1 cellular context compared by ENCODE assay signal in the genomic region with DNA sequence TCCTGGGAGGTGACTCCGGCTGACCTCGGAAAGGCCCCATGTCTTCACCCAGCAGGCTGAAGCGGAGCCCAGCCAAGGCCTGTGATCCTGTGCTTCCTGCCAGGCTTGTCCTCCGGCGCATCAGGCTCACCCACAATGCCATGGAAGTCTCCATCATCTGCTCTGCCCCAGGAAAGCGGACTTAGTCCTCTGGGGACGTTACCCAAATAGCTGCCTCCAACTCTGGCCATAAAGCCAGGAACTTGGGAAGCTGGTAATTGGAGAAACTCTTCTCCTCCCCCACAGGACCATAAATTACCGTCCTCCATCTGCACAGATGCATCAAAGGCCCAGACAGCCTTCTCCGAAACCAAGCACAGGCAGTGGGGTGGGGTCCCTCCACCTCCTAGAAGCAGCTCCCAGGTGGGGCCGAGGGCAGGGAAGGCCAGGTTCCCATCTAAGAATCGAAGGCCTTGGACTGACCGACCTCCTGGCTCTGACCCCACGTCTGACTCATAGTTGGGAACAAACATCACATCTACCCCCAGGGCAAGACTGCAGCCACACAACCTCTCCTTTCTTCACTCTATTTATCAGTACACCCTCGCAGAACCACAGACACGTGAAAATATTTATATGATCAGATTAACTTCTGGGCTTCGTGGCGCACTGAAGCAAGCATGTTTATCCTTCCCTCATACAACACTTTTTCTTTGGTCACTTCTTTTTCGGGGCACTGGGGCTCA.
TF ChIP-seq lines count a peak whose summit lies in the region.

No MANE protein-coding gene starts in this region.

TF ChIP-seq in HEK293, 187 proteins besides CTCF, POLR2A, EP300 and RAD21 (continued from another document and continues in another):
- TF ChIP-seq ZNF148 (tag by site-specific recombination; IDR thresholded peaks at IDR 0.05; ENCODE audit: borderline replicate concordance) (no peak), SP7 (tag by site-specific recombination; IDR thresholded peaks at IDR 0.05) (peak; percentile 56; the same call in 1 of the 2 replicates), MYNN (tag by site-specific recombination; IDR thresholded peaks at IDR 0.05; ENCODE audit: borderline replicate concordance) (no peak), ZNF548 (tag by site-specific recombination; IDR thresholded peaks at IDR 0.05) (no peak), ZBTB6 (tag by site-specific recombination; IDR thresholded peaks at IDR 0.05) (peak; percentile 93), KLF1 (tag by site-specific recombination; IDR thresholded peaks at IDR 0.05) (no peak), ZNF830 (tag by site-specific recombination; IDR thresholded peaks at IDR 0.05; ENCODE audit: low read depth) (no peak), ZIC2 (tag by site-specific recombination; IDR thresholded peaks at IDR 0.05) (no peak; the same call in 1 of the 2 replicates), ZNF362 (tag by site-specific recombination; IDR thresholded peaks at IDR 0.05) (no peak), ZBTB20 (tag by site-specific recombination; IDR thresholded peaks at IDR 0.05) (no peak), ZNF510 (tag by site-specific recombination; IDR thresholded peaks at IDR 0.05; ENCODE audit: insufficient replicate concordance) (no peak), ZFHX2 (tag by site-specific recombination; conservative IDR thresholded peaks at IDR 0.05) (peak; percentile 80), ZNF785 (tag by site-specific recombination; IDR thresholded peaks at IDR 0.05) (no peak), ZNF214 (tag by site-specific recombination; IDR thresholded peaks at IDR 0.05; ENCODE audit: borderline replicate concordance) (no peak), SETDB1 (IDR thresholded peaks at IDR 0.05; ENCODE audit: insufficient read length, low read length) (no peak), KLF16 (tag by site-specific recombination; IDR thresholded peaks at IDR 0.05) (no peak), ZNF133 (tag by site-specific recombination; IDR thresholded peaks at IDR 0.05) (no peak), EGR2 (tag by site-specific recombination; IDR thresholded peaks at IDR 0.05; ENCODE audit: low read depth) (peak; percentile 59), ZNF629 (tag by site-specific recombination; IDR thresholded peaks at IDR 0.05) (peak; percentile 59), YY2 (tag by site-specific recombination; IDR thresholded peaks at IDR 0.05) (no peak), ZBTB7A (tag by site-specific recombination; IDR thresholded peaks at IDR 0.05; ENCODE audit: low read depth) (no peak), ZNF501 (tag by site-specific recombination; IDR thresholded peaks at IDR 0.05) (no peak), ZNF174 (tag by site-specific recombination; IDR thresholded peaks at IDR 0.05) (no peak), ZNF624 (tag by site-specific recombination; IDR thresholded peaks at IDR 0.05) (no peak), ZNF184 (tag by site-specific recombination; IDR thresholded peaks at IDR 0.05) (no peak), ZNF132 (tag by site-specific recombination; IDR thresholded peaks at IDR 0.05; ENCODE audit: borderline replicate concordance) (no peak), ZNF2 (tag by site-specific recombination; IDR thresholded peaks at IDR 0.05) (no peak; the same call in 1 of the 2 replicates), ZNF670 (tag by site-specific recombination; IDR thresholded peaks at IDR 0.05; ENCODE audit: low read depth) (no peak), ZNF558 (tag by site-specific recombination; IDR thresholded peaks at IDR 0.05) (no peak), PRDM10 (tag by site-specific recombination; IDR thresholded peaks at IDR 0.05) (0 out of 2 replicates have a peak, but pooled peaks have one; percentile 22), ZNF423 (tag by site-specific recombination; IDR thresholded peaks at IDR 0.05) (peak; percentile 58; the same call in 1 of the 2 replicates), ZSCAN23 (tag by site-specific recombination; IDR thresholded peaks at IDR 0.05) (no peak), TCF7L2 (IDR thresholded peaks at IDR 0.05; ENCODE audit: borderline replicate concordance, low read depth, low read length) (no peak), ZFP69B (tag by site-specific recombination; IDR thresholded peaks at IDR 0.05) (peak; percentile 51; the same call in 1 of the 2 replicates), ZNF266 (tag by site-specific recombination; IDR thresholded peaks at IDR 0.05; ENCODE audit: low read depth) (no peak)
- TF ChIP-seq, protein P1, sequence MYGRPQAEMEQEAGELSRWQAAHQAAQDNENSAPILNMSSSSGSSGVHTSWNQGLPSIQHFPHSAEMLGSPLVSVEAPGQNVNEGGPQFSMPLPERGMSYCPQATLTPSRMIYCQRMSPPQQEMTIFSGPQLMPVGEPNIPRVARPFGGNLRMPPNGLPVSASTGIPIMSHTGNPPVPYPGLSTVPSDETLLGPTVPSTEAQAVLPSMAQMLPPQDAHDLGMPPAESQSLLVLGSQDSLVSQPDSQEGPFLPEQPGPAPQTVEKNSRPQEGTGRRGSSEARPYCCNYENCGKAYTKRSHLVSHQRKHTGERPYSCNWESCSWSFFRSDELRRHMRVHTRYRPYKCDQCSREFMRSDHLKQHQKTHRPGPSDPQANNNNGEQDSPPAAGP (tag by site-specific recombination; IDR thresholded peaks at IDR 0.05) = no peak
- TF ChIP-seq, protein P2, sequence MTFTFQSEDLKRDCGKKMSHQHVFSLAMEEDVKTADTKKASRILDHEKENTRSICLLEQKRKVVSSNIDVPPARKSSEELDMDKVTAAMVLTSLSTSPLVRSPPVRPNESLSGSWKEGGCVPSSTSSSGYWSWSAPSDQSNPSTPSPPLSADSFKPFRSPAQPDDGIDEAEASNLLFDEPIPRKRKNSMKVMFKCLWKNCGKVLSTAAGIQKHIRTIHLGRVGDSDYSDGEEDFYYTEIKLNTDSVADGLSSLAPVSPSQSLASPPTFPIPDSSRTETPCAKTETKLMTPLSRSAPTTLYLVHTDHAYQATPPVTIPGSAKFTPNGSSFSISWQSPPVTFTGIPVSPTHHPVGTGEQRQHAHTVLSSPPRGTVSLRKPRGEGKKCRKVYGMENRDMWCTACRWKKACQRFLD (tag by site-specific recombination; IDR thresholded peaks at IDR 0.05) = no peak
- TF ChIP-seq, protein P3, sequence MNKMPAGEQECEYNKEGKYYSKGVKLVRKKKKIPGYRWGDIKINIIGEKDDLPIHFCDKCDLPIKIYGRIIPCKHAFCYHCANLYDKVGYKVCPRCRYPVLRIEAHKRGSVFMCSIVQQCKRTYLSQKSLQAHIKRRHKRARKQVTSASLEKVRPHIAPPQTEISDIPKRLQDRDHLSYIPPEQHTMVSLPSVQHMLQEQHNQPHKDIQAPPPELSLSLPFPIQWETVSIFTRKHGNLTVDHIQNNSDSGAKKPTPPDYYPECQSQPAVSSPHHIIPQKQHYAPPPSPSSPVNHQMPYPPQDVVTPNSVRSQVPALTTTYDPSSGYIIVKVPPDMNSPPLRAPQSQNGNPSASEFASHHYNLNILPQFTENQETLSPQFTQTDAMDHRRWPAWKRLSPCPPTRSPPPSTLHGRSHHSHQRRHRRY (tag by site-specific recombination; IDR thresholded peaks at IDR 0.05) = no peak
- TF ChIP-seq, protein P4, sequence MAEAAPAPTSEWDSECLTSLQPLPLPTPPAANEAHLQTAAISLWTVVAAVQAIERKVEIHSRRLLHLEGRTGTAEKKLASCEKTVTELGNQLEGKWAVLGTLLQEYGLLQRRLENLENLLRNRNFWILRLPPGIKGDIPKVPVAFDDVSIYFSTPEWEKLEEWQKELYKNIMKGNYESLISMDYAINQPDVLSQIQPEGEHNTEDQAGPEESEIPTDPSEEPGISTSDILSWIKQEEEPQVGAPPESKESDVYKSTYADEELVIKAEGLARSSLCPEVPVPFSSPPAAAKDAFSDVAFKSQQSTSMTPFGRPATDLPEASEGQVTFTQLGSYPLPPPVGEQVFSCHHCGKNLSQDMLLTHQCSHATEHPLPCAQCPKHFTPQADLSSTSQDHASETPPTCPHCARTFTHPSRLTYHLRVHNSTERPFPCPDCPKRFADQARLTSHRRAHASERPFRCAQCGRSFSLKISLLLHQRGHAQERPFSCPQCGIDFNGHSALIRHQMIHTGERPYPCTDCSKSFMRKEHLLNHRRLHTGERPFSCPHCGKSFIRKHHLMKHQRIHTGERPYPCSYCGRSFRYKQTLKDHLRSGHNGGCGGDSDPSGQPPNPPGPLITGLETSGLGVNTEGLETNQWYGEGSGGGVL (tag by site-specific recombination; IDR thresholded peaks at IDR 0.05) = no peak
- TF ChIP-seq, protein P5, sequence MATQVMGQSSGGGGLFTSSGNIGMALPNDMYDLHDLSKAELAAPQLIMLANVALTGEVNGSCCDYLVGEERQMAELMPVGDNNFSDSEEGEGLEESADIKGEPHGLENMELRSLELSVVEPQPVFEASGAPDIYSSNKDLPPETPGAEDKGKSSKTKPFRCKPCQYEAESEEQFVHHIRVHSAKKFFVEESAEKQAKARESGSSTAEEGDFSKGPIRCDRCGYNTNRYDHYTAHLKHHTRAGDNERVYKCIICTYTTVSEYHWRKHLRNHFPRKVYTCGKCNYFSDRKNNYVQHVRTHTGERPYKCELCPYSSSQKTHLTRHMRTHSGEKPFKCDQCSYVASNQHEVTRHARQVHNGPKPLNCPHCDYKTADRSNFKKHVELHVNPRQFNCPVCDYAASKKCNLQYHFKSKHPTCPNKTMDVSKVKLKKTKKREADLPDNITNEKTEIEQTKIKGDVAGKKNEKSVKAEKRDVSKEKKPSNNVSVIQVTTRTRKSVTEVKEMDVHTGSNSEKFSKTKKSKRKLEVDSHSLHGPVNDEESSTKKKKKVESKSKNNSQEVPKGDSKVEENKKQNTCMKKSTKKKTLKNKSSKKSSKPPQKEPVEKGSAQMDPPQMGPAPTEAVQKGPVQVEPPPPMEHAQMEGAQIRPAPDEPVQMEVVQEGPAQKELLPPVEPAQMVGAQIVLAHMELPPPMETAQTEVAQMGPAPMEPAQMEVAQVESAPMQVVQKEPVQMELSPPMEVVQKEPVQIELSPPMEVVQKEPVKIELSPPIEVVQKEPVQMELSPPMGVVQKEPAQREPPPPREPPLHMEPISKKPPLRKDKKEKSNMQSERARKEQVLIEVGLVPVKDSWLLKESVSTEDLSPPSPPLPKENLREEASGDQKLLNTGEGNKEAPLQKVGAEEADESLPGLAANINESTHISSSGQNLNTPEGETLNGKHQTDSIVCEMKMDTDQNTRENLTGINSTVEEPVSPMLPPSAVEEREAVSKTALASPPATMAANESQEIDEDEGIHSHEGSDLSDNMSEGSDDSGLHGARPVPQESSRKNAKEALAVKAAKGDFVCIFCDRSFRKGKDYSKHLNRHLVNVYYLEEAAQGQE (tag by site-specific recombination; IDR thresholded peaks at IDR 0.05) = no peak
